Comparison of ENCODE assay signal across 20 cellular contexts in genomic region chr2:173952267-173953046, GRCh38. TPM values are rescaled to one million over a fixed set of nuclear protein-coding genes. Genes with fewer than 3 reads are reported as not detected.
DNase-seq lines count a peak whose midpoint lies in the region; ATAC-seq, FAIRE-seq and TF ChIP-seq lines count a peak whose summit lies in the region.
"Had no signal": no experiment of that assay in that cellular context is flagged by ENCODE, and none has a peak within 500 bp of the region (broad histone marks: within the 10 kb centered on the region; RNA-seq: fewer than 3 reads in every experiment).

No MANE protein-coding gene starts in this region.

- BruUV-seq in A673 (replicated peaks; lab: Mats Ljungman, UMichigan) (no TSS peak), OCI-LY7 (replicated peaks; lab: Mats Ljungman, UMichigan) (no TSS peak)

- H3K9me2 ChIP-seq in OCI-LY7 (ENCODE audit: insufficient read depth, low read length) = no peaks in the 10 kb centered on the region

- H4K20me1 ChIP-seq in OCI-LY7 (ENCODE audit: insufficient read depth, low read length) = peaks cover 66% of the 10 kb centered on the region

- H3K27ac ChIP-seq in A673 (ENCODE audit: low read depth, low read length, poor library complexity, severe bottlenecking) (no peak overlapping the region), OCI-LY7 (ENCODE audit: low read depth, low read length, poor library complexity, severe bottlenecking) (no peak overlapping the region), coronary artery (no peak overlapping the region)
- no peak overlapping the region for H3K27ac ChIP-seq in effector memory CD4-positive, alpha-beta T cell (ENCODE audit: insufficient read depth, low read length, poor library complexity, severe bottlenecking)
- H3K27ac ChIP-seq: ovary, Peyer's patch, skin epidermis, vagina had no signal

- intact Hi-C loops in A673 (cut with micrococcal nuclease; ENCODE audit: unreplicated experiment) (no loop called here), OCI-LY7 (cut with micrococcal nuclease; ENCODE audit: unreplicated experiment) (no loop called here)

- FAIRE-seq in D721Med (lab: Jason Lieb, UNC) = peak; percentile 46
- FAIRE-seq: keratinocyte had no signal

- CTCF ChIA-PET in A673 (lab: Charles Lee) (no interaction called here), OCI-LY7 (lab: Charles Lee; ENCODE audit: unreplicated experiment) (no interaction called here), HEK293T (lab: Yijun Ruan, JAX) (no interaction called here)

- H3K4me1 ChIP-seq in A673 (ENCODE audit: insufficient read depth, low read length, poor library complexity, severe bottlenecking) (peaks cover 18% of the 10 kb centered on the region), OCI-LY7 (ENCODE audit: insufficient read depth, low read length, poor library complexity, severe bottlenecking) (peaks cover 39% of the 10 kb centered on the region)
- H3K4me1 ChIP-seq in effector memory CD4-positive, alpha-beta T cell (ENCODE audit: control insufficient read depth, insufficient read depth, low read length, poor library complexity, severe bottlenecking) = peaks cover 22% of the 10 kb centered on the region

- POLR2A ChIA-PET in A673 (lab: Charles Lee; ENCODE audit: low non-redundant PET) = no interaction called here
- POLR2A ChIA-PET in OCI-LY7 (lab: Charles Lee) = interaction anchor here (0.5 to 1.1 kb wide), 3 partner anchors 8 to 663 kb away, joined by 3 to 7 read pairs (median 6); no protein-coding TSS in a partner anchor
- POLR2A ChIA-PET in HEK293T (lab: Yijun Ruan, JAX) = no interaction called here

- no peaks in the 10 kb centered on the region for H3K9me3 ChIP-seq in A673 (ENCODE audit: low read depth, low read length, poor library complexity, severe bottlenecking)
- H3K9me3 ChIP-seq in OCI-LY7 (ENCODE audit: low read length) = peaks cover 16% of the 10 kb centered on the region; the same call in 1 of the 2 replicates
- no peaks in the 10 kb centered on the region for H3K9me3 ChIP-seq in effector memory CD4-positive, alpha-beta T cell (ENCODE audit: control insufficient read depth, low read length)
- H3K9me3 ChIP-seq: ovary, Peyer's patch, vagina had no signal

- peak overlapping the region; percentile 41 for H3K4me2 ChIP-seq in OCI-LY7 (ENCODE audit: low read length)

- no peak overlapping the region for H3K4me3 ChIP-seq in A673 (ENCODE audit: low read depth, low read length, poor library complexity, severe bottlenecking)
- no peak overlapping the region for H3K4me3 ChIP-seq in OCI-LY7 (ENCODE audit: low read depth, low read length, poor library complexity, severe bottlenecking)
- peak overlapping the region; percentile 24 for H3K4me3 ChIP-seq in coronary artery
- no peak overlapping the region for H3K4me3 ChIP-seq in effector memory CD4-positive, alpha-beta T cell (ENCODE audit: insufficient read depth, low read depth, low read length, poor library complexity, severe bottlenecking)
- H3K4me3 ChIP-seq: ovary, Peyer's patch, skin epidermis, vagina had no signal

- H3K27me3 ChIP-seq in A673 (replicated peaks; ENCODE audit: insufficient read depth, low read depth, low read length, poor library complexity) = no peaks in the 10 kb centered on the region
- no peaks in the 10 kb centered on the region for H3K27me3 ChIP-seq in effector memory CD4-positive, alpha-beta T cell (replicated peaks; ENCODE audit: control insufficient read depth, insufficient read depth, low read length, poor library complexity, severe bottlenecking)
- H3K27me3 ChIP-seq: ovary, Peyer's patch, vagina had no signal

- H3K36me3 ChIP-seq in A673 (ENCODE audit: insufficient read depth, low read length, poor library complexity, severe bottlenecking) = peaks cover 35% of the 10 kb centered on the region
- H3K36me3 ChIP-seq in OCI-LY7 (ENCODE audit: insufficient read depth, low read length) = peaks cover 100% of the 10 kb centered on the region
- H3K36me3 ChIP-seq in effector memory CD4-positive, alpha-beta T cell (ENCODE audit: control insufficient read depth, insufficient read depth, low read length) = peaks cover 22% of the 10 kb centered on the region
- H3K36me3 ChIP-seq: ovary had no signal

- DNase-seq in A673 (ENCODE audit: low spot score) = no peak
- no peak for DNase-seq in D721Med (ENCODE audit: insufficient read length, low spot score)
- DNase-seq in OCI-LY7 (ENCODE audit: low spot score) = no peak
- no peak for DNase-seq in coronary artery (ENCODE audit: low spot score)
- no peak for DNase-seq in HEK293T (ENCODE audit: extremely low spot score)
- DNase-seq in cortex of kidney (lab: John Stamatoyannopoulos, UW) = no peak
- no peak for DNase-seq in effector memory CD4-positive, alpha-beta T cell
- DNase-seq: activated CD4-positive, alpha-beta T cell treated with anti-CD3 and anti-CD28 coated beads for 48 hours; DMS53; glutamatergic neuron; H7; NCI-H146; ovary; Peyer's patch had no signal

- H3K79me2 ChIP-seq in OCI-LY7 (ENCODE audit: insufficient read depth, low read depth, low read length) = peaks cover 100% of the 10 kb centered on the region

- no peak for ATAC-seq in GM19395 (IDR thresholded peaks at IDR 0.05; ENCODE audit: unreplicated experiment)
- ATAC-seq: esophagus mucosa; stimulated activated memory B cell treated with anti-CD40 and anti-IgM and Interleukin-4, amounts not matched to agents 10 μg/mL and 1 μg/mL and 100 μg/mL, for 72 hours had no signal

- H2AFZ ChIP-seq in OCI-LY7 (ENCODE audit: low read length) = no peak overlapping the region

- TF ChIP-seq CTCF in A673 (conservative IDR thresholded peaks at IDR 0.05; ENCODE audit: low read depth, low read length) (0 out of 2 replicates have a peak, but pooled peaks have one; percentile 19), D721Med (IDR thresholded peaks at IDR 0.05; ENCODE audit: insufficient read depth, missing control alignments) (no peak), OCI-LY7 (conservative IDR thresholded peaks at IDR 0.05; ENCODE audit: low read length) (peak; percentile 67), coronary artery (IDR thresholded peaks at IDR 0.05) (no peak)

TF ChIP-seq in HEK293T, 16 proteins besides CTCF, POLR2A, EP300 and RAD21:
- TF ChIP-seq CTBP1 (IDR thresholded peaks at IDR 0.05; ENCODE audit: borderline replicate concordance) = no peak
- TF ChIP-seq TARDBP (IDR thresholded peaks at IDR 0.05) = no peak
- no peak for TF ChIP-seq ARNT (IDR thresholded peaks at IDR 0.05)
- no peak for TF ChIP-seq NFRKB (IDR thresholded peaks at IDR 0.05)
- TF ChIP-seq L3MBTL2 (conservative IDR thresholded peaks at IDR 0.05) = no peak
- no peak; the same call in 1 of the 2 replicates for TF ChIP-seq PKNOX1 (IDR thresholded peaks at IDR 0.05)
- no peak for TF ChIP-seq LEF1 (IDR thresholded peaks at IDR 0.05; ENCODE audit: borderline replicate concordance)
- no peak for TF ChIP-seq HDGF (IDR thresholded peaks at IDR 0.05; ENCODE audit: borderline replicate concordance)
- no peak for TF ChIP-seq SP1 (IDR thresholded peaks at IDR 0.05)
- no peak for TF ChIP-seq FOXK2 (IDR thresholded peaks at IDR 0.05)
- TF ChIP-seq SUZ12 (IDR thresholded peaks at IDR 0.05) = no peak
- no peak for TF ChIP-seq BHLHE40 (IDR thresholded peaks at IDR 0.05; ENCODE audit: borderline replicate concordance)
- TF ChIP-seq FOXA1 (IDR thresholded peaks at IDR 0.05) = no peak
- no peak for TF ChIP-seq FOXM1 (IDR thresholded peaks at IDR 0.05; ENCODE audit: borderline replicate concordance)
- TF ChIP-seq ZNF384 (IDR thresholded peaks at IDR 0.05) = no peak
- TF ChIP-seq ELF4 (IDR thresholded peaks at IDR 0.05) = no peak

RNA-seq across cellular contexts. Expression of gene SP3, which starts 12.7 kb away (rescaled TPM):
- total RNA-seq in A673 (2021) = 84.5 and 90.8 TPM in 2 replicates
- total RNA-seq in OCI-LY7 (2014; rRNA removed; shearing (Covaris generic)) = 129 and 150 TPM in 2 replicates
- 115 and 127 TPM in 2 replicates for total RNA-seq in OCI-LY7 (2022)

Comparison
In these comparisons a context has a peak if more than half of its experiments do, and no peak if none do; other contexts are left out.
1. CTCF ChIP-seq: peak in A673 (single experiment) and OCI-LY7 (single experiment); none in D721Med (single experiment) and coronary artery (single experiment).